1 cellular context compared by ENCODE assay signal in the genomic region with DNA sequence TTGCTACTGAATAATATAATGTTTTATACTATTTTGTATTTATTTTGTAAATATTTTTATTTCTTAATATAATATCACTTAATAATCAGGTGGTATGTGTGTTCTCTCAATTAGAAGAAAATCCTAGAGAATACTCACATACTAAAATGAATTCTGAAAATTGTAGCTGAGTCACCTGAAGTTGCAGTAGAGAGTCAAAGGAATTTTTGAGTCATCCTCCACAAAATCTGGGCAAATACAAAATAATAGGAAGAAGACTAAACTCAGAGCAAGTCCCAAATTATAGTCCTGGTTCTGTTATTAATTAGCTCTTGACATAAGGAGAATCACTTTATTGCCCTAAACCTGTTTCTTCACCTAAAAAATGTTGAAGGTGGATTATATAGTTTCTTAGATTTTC.
TF ChIP-seq lines count a peak whose summit lies in the region.

No MANE protein-coding gene starts in this region.

TF ChIP-seq in SK-N-SH treated with all-trans-retinoic acid at 6 μM for 48 hours, 23 proteins besides CTCF, POLR2A, EP300 and RAD21 (continued from another document):
- TF ChIP-seq TSHZ2 (CRISPR knock-in tag; IDR thresholded peaks at IDR 0.05) (no peak), TCF4 (CRISPR knock-in tag; IDR thresholded peaks at IDR 0.05; ENCODE audit: borderline replicate concordance) (no peak), ZNF565 (CRISPR knock-in tag; conservative IDR thresholded peaks at IDR 0.05; ENCODE audit: low read depth) (no peak), TOX (CRISPR knock-in tag; IDR thresholded peaks at IDR 0.05; ENCODE audit: borderline replicate concordance) (no peak), ZFP30 (CRISPR knock-in tag; IDR thresholded peaks at IDR 0.05) (no peak), ESRRG (CRISPR knock-in tag; IDR thresholded peaks at IDR 0.05) (no peak), ZNF70 (CRISPR knock-in tag; IDR thresholded peaks at IDR 0.05) (no peak), SNAI2 (CRISPR knock-in tag; IDR thresholded peaks at IDR 0.05) (no peak), GLIS3 (CRISPR knock-in tag; IDR thresholded peaks at IDR 0.05) (no peak), ZC3H10 (CRISPR knock-in tag; IDR thresholded peaks at IDR 0.05) (no peak)
